Comparison of ENCODE assay signal across 8 cellular contexts in the genomic region with DNA sequence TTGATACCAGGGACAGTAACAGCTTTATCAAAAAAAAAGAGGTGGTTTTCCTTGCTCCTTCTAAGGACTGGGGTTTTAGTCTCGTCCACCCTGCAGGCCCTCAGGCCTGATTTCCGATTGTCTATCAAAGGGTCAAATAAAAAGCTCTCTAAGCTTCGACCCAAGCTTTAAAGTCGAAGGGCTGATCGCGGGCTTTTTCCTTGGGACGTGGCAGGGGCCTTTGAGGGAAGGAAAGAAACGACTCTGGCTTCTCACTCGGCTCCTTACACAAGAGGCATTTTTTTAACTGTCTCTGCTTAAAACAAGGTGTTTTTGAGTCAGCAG. TPM values are rescaled to one million over a fixed set of nuclear protein-coding genes. Genes with fewer than 3 reads are reported as not detected.
A peak's percentile ranks its signal among the peaks of the same experiment; 100 is the strongest.
DNase-seq lines count a peak whose midpoint lies in the region; FAIRE-seq and TF ChIP-seq lines count a peak whose summit lies in the region.

No MANE protein-coding gene starts in this region.

- H3K4me2 ChIP-seq in BLaER1 treated with 17β-estradiol and CSF1 and Interleukin-3, amounts not matched to agents 10 nM and 100 nM: peak overlapping the region; percentile 67 to 93 (median 82)

- H3K4me1 ChIP-seq in BLaER1 treated with 17β-estradiol and CSF1 and Interleukin-3, amounts not matched to agents 10 nM and 100 nM: peaks cover 18 to 26% (median 20%) of the 10 kb centered on the region in 10 experiments

- no peaks in the 10 kb centered on the region for H3K9me3 Mint-ChIP-seq in IgD-negative memory B cell
- H3K9me3 Mint-ChIP-seq in nephron: no peaks in the 10 kb centered on the region

- H3K27ac ChIP-seq in BLaER1 treated with 17β-estradiol and CSF1 and Interleukin-3, amounts not matched to agents 10 nM and 100 nM: peak overlapping the region; percentile 91 to 99 (median 96)
- H3K27ac ChIP-seq in cingulate gyrus (ENCODE audit: low read depth, low read length): peak overlapping the region; percentile 96

- H3K4me3 Mint-ChIP-seq in IgD-negative memory B cell (peak overlapping the region; percentile 94 to 99 (median 99)), nephron (peak overlapping the region; percentile 96 to 99 (median 99))

- H3K27me3 Mint-ChIP-seq in IgD-negative memory B cell (no peaks in the 10 kb centered on the region), nephron (ENCODE audit: low read depth) (no peaks in the 10 kb centered on the region)

- 0 out of 22 replicates have a peak, but pooled peaks cover 0 to 5% (median 0%) of the 10 kb centered on the region in 11 experiments for H3K9me3 ChIP-seq in BLaER1 treated with 17β-estradiol and CSF1 and Interleukin-3, amounts not matched to agents 10 nM and 100 nM (replicated peaks in 1 of 11)

- no peak for TF ChIP-seq CTCF in nephron (IDR thresholded peaks at IDR 0.05; ENCODE audit: unreplicated experiment in 3 of 3)

- no peak for DNase-seq in stimulated activated CD4-positive, alpha-beta T cell treated with anti-CD3 and anti-CD28 coated beads, Interleukin-2, amount 100 ng/mL, for 48 hours
- DNase-seq in GM12892 (ENCODE audit: insufficient read length): no peak
- no peak for DNase-seq in cortex of kidney (lab: John Stamatoyannopoulos, UW)
- no peak for DNase-seq in cerebellar cortex (ENCODE audit: low spot score)

- H3K4me3 ChIP-seq in BLaER1 treated with 17β-estradiol and CSF1 and Interleukin-3, amounts not matched to agents 10 nM and 100 nM: peak overlapping the region; percentile 80 to 98 (median 94)

- peaks cover 0 to 11% (median 0%) of the 10 kb centered on the region in 11 experiments; a peak in 2 of 22 replicates for H3K36me3 ChIP-seq in BLaER1 treated with 17β-estradiol and CSF1 and Interleukin-3, amounts not matched to agents 10 nM and 100 nM

- H3K36me3 Mint-ChIP-seq in IgD-negative memory B cell (peaks cover 4% of the 10 kb centered on the region), nephron (ENCODE audit: low read depth) (no peaks in the 10 kb centered on the region)

- H3K27me3 ChIP-seq in BLaER1 treated with 17β-estradiol and CSF1 and Interleukin-3, amounts not matched to agents 10 nM and 100 nM: no peaks in the 10 kb centered on the region

- peak overlapping the region; percentile 92 to 99 (median 97) for H3K9ac ChIP-seq in BLaER1 treated with 17β-estradiol and CSF1 and Interleukin-3, amounts not matched to agents 10 nM and 100 nM

- H3K4me1 Mint-ChIP-seq in IgD-negative memory B cell (peaks cover 16 to 25% (median 21%) of the 10 kb centered on the region in 3 donors), nephron (peaks cover 17% of the 10 kb centered on the region)

- no peak for TF ChIP-seq POLR2A in GM12892 (IDR thresholded peaks at IDR 0.05; ENCODE audit: low read depth, low read length)

- H4K20me1 ChIP-seq in BLaER1 treated with 17β-estradiol and CSF1 and Interleukin-3, amounts not matched to agents 10 nM and 100 nM: peaks cover 0 to 35% (median 0%) of the 10 kb centered on the region in 11 experiments; a peak in 5 of 22 replicates

- no peak for FAIRE-seq in GM12892 (lab: Jason Lieb, UNC)

- H3K27ac Mint-ChIP-seq in IgD-negative memory B cell: peak overlapping the region; percentile 98 to 100 (median 99)
- peak overlapping the region; percentile 85 to 96 (median 95) for H3K27ac Mint-ChIP-seq in nephron

RNA-seq across cellular contexts. Expression of a gene that starts 0.4 kb away (rescaled TPM):
- 41.3 TPM for polyA plus RNA-seq in IgD-negative memory B cell
- 5.8 TPM for polyA plus RNA-seq in GM12892 (2012; ENCODE audit: missing spikeins)
